In the genomic region with DNA sequence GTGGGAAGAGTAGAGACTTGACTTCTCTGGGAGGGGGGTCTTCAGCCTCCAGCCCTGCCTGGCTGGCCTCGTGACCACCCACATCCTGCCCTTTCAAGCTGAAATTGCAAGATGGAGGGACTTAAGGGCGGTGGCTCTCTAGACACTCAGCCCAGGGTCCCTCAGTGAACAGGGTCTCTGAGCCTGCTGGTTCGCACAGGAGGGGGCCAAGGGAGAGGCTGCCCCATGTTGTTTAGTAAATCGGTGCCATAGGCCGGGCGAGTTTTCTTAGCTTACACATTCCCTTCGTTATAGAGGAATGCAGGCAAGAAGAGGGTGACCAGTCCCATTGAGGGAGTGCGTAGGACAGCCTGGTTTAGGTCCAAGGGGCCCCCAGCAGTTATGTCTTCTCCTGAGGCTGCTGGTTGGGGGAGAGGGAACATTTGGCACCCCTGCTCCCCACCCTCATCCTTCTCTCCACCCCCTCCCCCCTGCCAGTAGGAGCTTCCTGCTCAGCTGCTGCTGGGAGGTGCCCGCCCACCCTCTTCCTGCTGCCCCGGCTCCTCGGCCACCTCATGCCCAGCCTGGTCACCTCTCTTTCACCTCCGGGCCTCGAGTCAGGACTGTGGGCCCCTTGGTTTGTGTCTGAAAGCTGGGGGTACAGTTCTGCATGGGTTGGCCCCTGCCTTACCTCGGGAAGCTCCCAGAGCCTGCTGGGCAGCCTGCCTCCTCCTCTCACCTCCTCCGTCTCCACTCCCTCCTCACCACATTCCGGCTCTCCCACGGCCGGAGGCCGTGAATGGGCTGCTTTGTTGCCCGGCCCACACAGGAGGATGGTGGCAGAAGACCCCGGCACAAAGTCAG, we compare ENCODE assay signal across 9 cellular contexts. TPM values are rescaled to one million over a fixed set of nuclear protein-coding genes. Genes with fewer than 3 reads are reported as not detected.
DNase-seq lines count a peak whose midpoint lies in the region; ATAC-seq and TF ChIP-seq lines count a peak whose summit lies in the region.
"Had no signal": no experiment of that assay in that cellular context is flagged by ENCODE, and none has a peak within 500 bp of the region (broad histone marks: within the 10 kb centered on the region; RNA-seq: fewer than 3 reads in every experiment).

No MANE protein-coding gene starts in this region.

- H3K4me2 ChIP-seq in trophoblast cell (ENCODE audit: low read length), result no peak overlapping the region

- H3K27me3 ChIP-seq in Caco-2 (replicated peaks; ENCODE audit: control insufficient read depth, insufficient read depth, low read length) (no peaks in the 10 kb centered on the region), RWPE2 (ENCODE audit: insufficient read depth, poor library complexity, severe bottlenecking) (no peaks in the 10 kb centered on the region), trophoblast cell (ENCODE audit: insufficient read depth, low read length) (no peaks in the 10 kb centered on the region)

- POLR2A ChIA-PET in Caco-2 (lab: Charles Lee), result interaction anchor here (0.7 kb wide), 1 partner anchor 22 kb away, joined by 6 read pairs; no protein-coding TSS in a partner anchor
- POLR2A ChIA-PET in GM10248 (lab: Yijun Ruan, JAX), result interaction anchor here (0.6 to 2.3 kb wide), 4 partner anchors 13 to 119 kb away, joined by 3 to 9 read pairs (median 8); no protein-coding TSS in a partner anchor

- H3K4me1 Mint-ChIP-seq in Caco-2 (ENCODE audit: low read depth, unreplicated experiment), result peaks cover 6% of the 10 kb centered on the region

- no peaks in the 10 kb centered on the region for H3K9me3 Mint-ChIP-seq in Caco-2 (ENCODE audit: unreplicated experiment)

- peak overlapping the region; percentile 50 for H3K27ac Mint-ChIP-seq in Caco-2 (ENCODE audit: unreplicated experiment)

- peak; percentile 27; the same call in 1 of the 3 replicates for ATAC-seq in RWPE2 (ENCODE audit: low read depth)
- no peak for ATAC-seq in HG02970 (IDR thresholded peaks at IDR 0.05; ENCODE audit: low FRiP score, unreplicated experiment)

- H3K9ac ChIP-seq in trophoblast cell (ENCODE audit: low read length), result no peak overlapping the region

- H3K36me3 ChIP-seq in Caco-2 (ENCODE audit: control insufficient read depth, insufficient read depth, low read length) (no peaks in the 10 kb centered on the region; the same call in 1 of the 2 replicates), RWPE2 (ENCODE audit: low read depth) (peaks cover 19% of the 10 kb centered on the region), trophoblast cell (ENCODE audit: control insufficient read depth in 1 of 2, insufficient read depth in 2 of 2, low read length in 2 of 2) (peaks cover 38 to 40% of the 10 kb centered on the region in 2 experiments)

- H3K27ac ChIP-seq in RWPE2 (ENCODE audit: poor library complexity, severe bottlenecking), result peak overlapping the region; percentile 47
- peak overlapping the region; percentile 11 for H3K27ac ChIP-seq in trophoblast cell (ENCODE audit: low read depth, low read length)

- peak overlapping the region; percentile 11 for H3K4ac ChIP-seq in trophoblast cell (ENCODE audit: low read depth, low read length)

- WGBS in trophoblast cell (ENCODE audit: extremely low coverage, insufficient coverage, insufficient read length), result no CpG with 5 or more reads among the region's 21 CpGs

- H3K4me3 ChIP-seq in Caco-2 (ENCODE audit: low read depth, low read length) (no peak overlapping the region), RWPE2 (ENCODE audit: severe bottlenecking) (no peak overlapping the region), trophoblast cell (ENCODE audit: low read depth, low read length) (no peak overlapping the region)

- no peak overlapping the region for H4K8ac ChIP-seq in trophoblast cell (ENCODE audit: low read depth, low read length)

- H3K18ac ChIP-seq in trophoblast cell (ENCODE audit: low read length), result peak overlapping the region; percentile 43

- H3K36me3 Mint-ChIP-seq in Caco-2 (ENCODE audit: insufficient read depth, unreplicated experiment), result peaks cover 25% of the 10 kb centered on the region

- intact Hi-C loops in Caco-2 (cut with micrococcal nuclease; ENCODE audit: unreplicated experiment), result no loop called here

- no peak overlapping the region for H3K23ac ChIP-seq in trophoblast cell (ENCODE audit: low read length)

- DNase-seq in Caco-2 (no peak), RWPE2 (ENCODE audit: low spot score) (no peak), epidermal melanocyte (ENCODE audit: insufficient read length, low spot score) (peak; percentile 59), trophoblast cell (no peak), CD1c-positive myeloid dendritic cell (ENCODE audit: extremely low spot score) (no peak), GM10248 (ENCODE audit: extremely low spot score) (no peak), GM19240 (ENCODE audit: insufficient read length, low spot score) (no peak)
- DNase-seq: kidney glomerular epithelial cell had no signal

- no peaks in the 10 kb centered on the region for H3K27me3 Mint-ChIP-seq in Caco-2 (ENCODE audit: insufficient read depth, unreplicated experiment)

- no TSS peak for BruUV-seq in Caco-2 (replicated peaks; lab: Mats Ljungman, UMichigan)

- no peak overlapping the region for H4K12ac ChIP-seq in trophoblast cell (ENCODE audit: low read depth, low read length)

- no peak overlapping the region for H2AFZ ChIP-seq in trophoblast cell (ENCODE audit: insufficient read depth, low read length, poor library complexity)

- H3K4me1 ChIP-seq in Caco-2, result peaks cover 13% of the 10 kb centered on the region
- peaks cover 10% of the 10 kb centered on the region for H3K4me1 ChIP-seq in RWPE2 (ENCODE audit: insufficient read depth, poor library complexity, severe bottlenecking)
- H3K4me1 ChIP-seq in trophoblast cell (ENCODE audit: control insufficient read depth in 1 of 2, insufficient read depth in 2 of 2, low read length in 2 of 2), result peaks cover 33 to 41% of the 10 kb centered on the region in 2 experiments

- peak overlapping the region; percentile 52 for H2BK5ac ChIP-seq in trophoblast cell (ENCODE audit: low read depth, low read length, poor library complexity)

- no peak overlapping the region for H3K4me3 Mint-ChIP-seq in Caco-2 (ENCODE audit: unreplicated experiment)

- no peak overlapping the region for H3K14ac ChIP-seq in trophoblast cell (ENCODE audit: low read length)

- H3K9me3 ChIP-seq in Caco-2 (no peaks in the 10 kb centered on the region), RWPE2 (ENCODE audit: severe bottlenecking) (no peaks in the 10 kb centered on the region), trophoblast cell (ENCODE audit: insufficient read depth, low read depth, low read length) (no peaks in the 10 kb centered on the region)

- H2BK120ac ChIP-seq in trophoblast cell (ENCODE audit: insufficient read depth, low read length, poor library complexity), result no peak overlapping the region

- CTCF ChIA-PET in Caco-2 (lab: Charles Lee) (interaction anchor here (0.5 to 1.0 kb wide), 2 partner anchors 19 to 607 kb away, joined by 4 to 11 read pairs; no protein-coding TSS in a partner anchor), GM10248 (lab: Yijun Ruan, JAX) (interaction anchor here (0.9 to 4.0 kb wide), 8 partner anchors 10 to 119 kb away, joined by 3 to 31 read pairs (median 4); no protein-coding TSS in a partner anchor)

- no peak for TF ChIP-seq CTCF in Caco-2 (IDR thresholded peaks at IDR 0.05; ENCODE audit: insufficient read depth in 1 of 2, low read depth in 1 of 2, low read length in 1 of 2, severe bottlenecking in 1 of 2, unreplicated experiment in 1 of 2)
- no peak for TF ChIP-seq CTCF in RWPE2 (IDR thresholded peaks at IDR 0.05; ENCODE audit: poor library complexity, severe bottlenecking)
- no peak for TF ChIP-seq CTCF in GM10248 (IDR thresholded peaks at IDR 0.05; ENCODE audit: control extremely low read depth, extremely low read depth, low read depth, missing control alignments)

- peak overlapping the region; percentile 44 for H2AK5ac ChIP-seq in trophoblast cell (ENCODE audit: low read length)

- H2BK12ac ChIP-seq in trophoblast cell (ENCODE audit: low read length), result peak overlapping the region; percentile 17

- peaks cover 14% of the 10 kb centered on the region for H3K79me1 ChIP-seq in trophoblast cell (ENCODE audit: low read length)

- peak overlapping the region; percentile 15 for H4K91ac ChIP-seq in trophoblast cell (ENCODE audit: low read depth, low read length)

- H3K79me2 ChIP-seq in trophoblast cell (ENCODE audit: control insufficient read depth, insufficient read depth, low read length, poor library complexity), result peaks cover 8% of the 10 kb centered on the region

RNA-seq across cellular contexts. Expression of a gene that starts 3.9 kb away (rescaled TPM):
- total RNA-seq in Caco-2 (2022), result 35.1 and 38.2 TPM in 2 replicates
- 21.2 and 22.9 TPM in 2 replicates for polyA plus RNA-seq in trophoblast cell (2013)

RNA-seq across cellular contexts. Expression of a gene that starts 7.9 kb away (rescaled TPM):
- 8.1 and 8.5 TPM in 2 replicates for total RNA-seq in Caco-2 (2022)
- polyA plus RNA-seq in trophoblast cell (2013), result 0.93 and 1.1 TPM in 2 replicates

RNA-seq across cellular contexts. Expression of a gene that starts 32.3 kb away (rescaled TPM):
- 235 and 254 TPM in 2 replicates for total RNA-seq in Caco-2 (2022)
- polyA plus RNA-seq in trophoblast cell (2013), result 11.1 and 12.7 TPM in 2 replicates

RNA-seq across cellular contexts. Expression of a gene that starts 35.8 kb away (rescaled TPM):
- total RNA-seq in Caco-2 (2022), result 3.0 and 3.2 TPM in 2 replicates
- polyA plus RNA-seq in trophoblast cell (2013), result 2.1 and 2.3 TPM in 2 replicates

RNA-seq across cellular contexts. Expression of a gene that starts 56.7 kb away (rescaled TPM):
- total RNA-seq in Caco-2 (2022), result 64.2 and 65.3 TPM in 2 replicates
- 64.3 and 69.7 TPM in 2 replicates for polyA plus RNA-seq in trophoblast cell (2013)
